16 cellular contexts compared by ENCODE assay signal in genomic region chr10:10462116-10462515, GRCh38.
"Had no signal": no experiment of that assay in that cellular context is flagged by ENCODE, and none has a peak within 500 bp of the region (broad histone marks: within the 10 kb centered on the region; RNA-seq: fewer than 3 reads in every experiment).

No MANE protein-coding gene starts in this region.

- DNase-seq: activated CD4-positive, alpha-beta T cell treated with anti-CD3 and anti-CD28 coated beads for 36 hours; activated CD4-positive, alpha-beta T cell treated with anti-CD3 and anti-CD28 coated beads, Interleukin-2, amount 50 U/mL, for 48 hours; activated gamma-delta T cell treated with Interleukin-2 at 50 U/mL for 16 hours; effector memory CD4-positive, alpha-beta T cell; esophagus squamous epithelium; left cardiac atrium; lower lobe of right lung; occipital lobe; stimulated activated naive CD4-positive, alpha-beta T cell; T-helper 2 cell; tibial artery had no signal

- H3K9me3 Mint-ChIP-seq: activated T-helper 1 cell treated with anti-CD3 and anti-CD28 coated beads, Interleukin-12 subunit alpha, Interleukin-12 subunit beta, Interleukin-2, Interleukin-4 antibody, amounts not matched to agents 30 ng/mL and 10 ng/mL and 1 ng/mL, durations not matched to agents 14 hours and 24 hours and 36 hours; dendritic cell treated with granulocyte-macrophage colony-stimulating factor and Interleukin-4, amounts not matched to agents 40 ng/mL and 50 ng/mL, for 4 days; natural killer cell treated with Interleukin-12 subunit alpha and Interleukin-12 subunit beta and Interleukin-15 and Interleukin-18, amount 100 ng/mL, for 72 hours had no signal

- H3K27ac ChIP-seq: cardiac muscle cell, esophagus squamous epithelium, lower lobe of right lung, tibial artery had no signal

- H3K4me3 ChIP-seq: cardiac muscle cell, esophagus squamous epithelium, lower lobe of right lung, tibial artery had no signal

- H3K4me1 Mint-ChIP-seq: activated CD4-positive, alpha-beta T cell treated with anti-CD3 and anti-CD28 coated beads for 36 hours had no signal

- H3K9me3 ChIP-seq: esophagus squamous epithelium, lower lobe of right lung, tibial artery had no signal

- H3K36me3 Mint-ChIP-seq: activated naive CD8-positive, alpha-beta T cell; natural killer cell treated with Interleukin-12 subunit alpha and Interleukin-12 subunit beta and Interleukin-15 and Interleukin-18, amount 100 ng/mL, for 72 hours had no signal

- H3K4me1 ChIP-seq: esophagus squamous epithelium, lower lobe of right lung, tibial artery had no signal

- H3K27ac Mint-ChIP-seq: activated CD4-positive, alpha-beta T cell treated with anti-CD3 and anti-CD28 coated beads for 36 hours; activated naive CD8-positive, alpha-beta T cell; activated T-helper 1 cell treated with anti-CD3 and anti-CD28 coated beads, Interleukin-12 subunit alpha, Interleukin-12 subunit beta, Interleukin-2, Interleukin-4 antibody, amounts not matched to agents 30 ng/mL and 10 ng/mL and 1 ng/mL, durations not matched to agents 14 hours and 24 hours and 36 hours; dendritic cell treated with granulocyte-macrophage colony-stimulating factor and Interleukin-4, amounts not matched to agents 40 ng/mL and 50 ng/mL, for 4 days; natural killer cell treated with Interleukin-12 subunit alpha and Interleukin-12 subunit beta and Interleukin-15 and Interleukin-18, amount 100 ng/mL, for 72 hours had no signal

- H3K27me3 ChIP-seq: cardiac muscle cell, esophagus squamous epithelium, tibial artery had no signal

- H3K36me3 ChIP-seq: cardiac muscle cell, esophagus squamous epithelium, lower lobe of right lung, tibial artery had no signal

- H3K27me3 Mint-ChIP-seq: dendritic cell treated with granulocyte-macrophage colony-stimulating factor and Interleukin-4, amounts not matched to agents 40 ng/mL and 50 ng/mL, for 4 days had no signal

- ATAC-seq: activated CD4-positive, alpha-beta T cell treated with anti-CD3 and anti-CD28 coated beads for 36 hours; left cardiac atrium; lower lobe of right lung; natural killer cell treated with Interleukin-12 subunit alpha and Interleukin-12 subunit beta and Interleukin-15 and Interleukin-18, amount 100 ng/mL, for 72 hours had no signal

- H3K4me3 Mint-ChIP-seq: activated CD4-positive, alpha-beta T cell treated with anti-CD3 and anti-CD28 coated beads for 36 hours; activated naive CD8-positive, alpha-beta T cell; activated T-helper 1 cell treated with anti-CD3 and anti-CD28 coated beads, Interleukin-12 subunit alpha, Interleukin-12 subunit beta, Interleukin-2, Interleukin-4 antibody, amounts not matched to agents 30 ng/mL and 10 ng/mL and 1 ng/mL, durations not matched to agents 14 hours and 24 hours and 36 hours; dendritic cell treated with granulocyte-macrophage colony-stimulating factor and Interleukin-4, amounts not matched to agents 40 ng/mL and 50 ng/mL, for 4 days; natural killer cell treated with Interleukin-12 subunit alpha and Interleukin-12 subunit beta and Interleukin-15 and Interleukin-18, amount 100 ng/mL, for 72 hours had no signal
